Comparison of ENCODE assay signal across 25 cellular contexts in the genomic region with DNA sequence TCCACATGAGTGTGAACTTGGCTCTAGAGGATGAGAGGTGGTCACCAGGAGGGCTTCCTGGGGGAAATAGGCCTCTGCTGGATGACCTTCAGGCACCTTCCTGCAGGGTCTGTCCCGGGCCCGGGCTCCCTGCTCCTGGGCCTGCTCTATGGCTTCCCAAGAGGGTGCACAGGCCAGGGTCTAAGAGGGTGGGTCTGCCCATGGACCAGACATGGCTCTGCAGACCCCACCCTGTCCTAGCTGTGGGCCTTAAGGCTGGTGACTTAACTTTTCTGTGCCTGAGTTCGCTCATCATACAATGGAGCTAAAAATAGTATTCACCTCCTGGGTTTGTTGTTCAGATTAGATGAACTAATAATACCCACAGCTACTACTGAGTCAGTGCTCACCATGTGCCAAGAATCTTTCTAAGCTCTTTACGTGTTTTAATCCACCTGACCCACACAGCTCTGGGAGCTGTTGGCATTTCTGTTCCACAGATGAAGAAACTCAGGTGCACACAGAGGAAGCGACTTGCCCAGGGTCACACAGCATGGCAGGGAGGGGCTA. TPM values are rescaled to one million over a fixed set of nuclear protein-coding genes. Genes with fewer than 3 reads are reported as not detected.
DNase-seq lines count a peak whose midpoint lies in the region; ATAC-seq and TF ChIP-seq lines count a peak whose summit lies in the region.
"Had no signal": no experiment of that assay in that cellular context is flagged by ENCODE, and none has a peak within 500 bp of the region (broad histone marks: within the 10 kb centered on the region; RNA-seq: fewer than 3 reads in every experiment).

No MANE protein-coding gene starts in this region.

- 71 to 77% (median 74%) methylated on average over 5 of the region's 5 CpGs for WGBS in psoas muscle, 3 donors
- 85 to 93% methylated on average over 3 of the region's 5 CpGs for WGBS in thyroid gland, 2 donors
- 80 to 84% (median 81%) methylated on average over 5 of the region's 5 CpGs for WGBS in ovary, 3 donors

- DNase-seq in EH (ENCODE audit: low read depth), result peak; percentile 40
- peak; percentile 21 for DNase-seq in adipocyte (ENCODE audit: low read depth)
- DNase-seq in psoas muscle, result no peak
- DNase-seq in thyroid gland, result no peak
- no peak for DNase-seq in ovary
- DNase-seq: activated CD4-positive, alpha-beta memory T cell treated with anti-CD3 and anti-CD28 coated beads for 36 hours; activated CD8-positive, alpha-beta memory T cell treated with anti-CD3 and anti-CD28 coated beads, Interleukin-2, amount 50 U/mL, for 48 hours; CD8-positive, alpha-beta memory T cell; effector memory CD4-positive, alpha-beta T cell; esophagus squamous epithelium; glutamatergic neuron; left colon; naive thymus-derived CD4-positive, alpha-beta T cell; NCI-H1105; NCI-H2029; SIG-M5; stimulated activated CD4-positive, alpha-beta T cell treated with anti-CD3 and anti-CD28 coated beads, Interleukin-4, amount 100 ng/mL, for 1 hour had no signal

- ATAC-seq in esophagus mucosa (peak; percentile 13), psoas muscle (peak; percentile 8 to 79 (median 75)), GM21515 (IDR thresholded peaks at IDR 0.05; ENCODE audit: unreplicated experiment) (no peak)
- ATAC-seq: activated naive CD4-positive, alpha-beta T cell treated with anti-CD3 and anti-CD28 coated beads, Interleukin-2, amount 50 U/mL, for 72 hours; activated T-helper 17 cell treated with anti-CD3 and anti-CD28 coated beads, Interleukin-2, amount 50 U/mL, for 72 hours; left colon; naive thymus-derived CD4-positive, alpha-beta T cell; stimulated activated memory B cell treated with anti-CD40 and anti-IgM and Interleukin-4, amounts not matched to agents 10 μg/mL and 1 μg/mL and 100 μg/mL, for 72 hours had no signal

- TF ChIP-seq CTCF in psoas muscle (IDR thresholded peaks at IDR 0.05) (no peak), thyroid gland (IDR thresholded peaks at IDR 0.05) (no peak), ovary (IDR thresholded peaks at IDR 0.05) (no peak)

- no peak for TF ChIP-seq EP300 in ovary (IDR thresholded peaks at IDR 0.05)

- H3K4me1 ChIP-seq in adipocyte (ENCODE audit: control insufficient read depth, insufficient read depth, low read length) (no peaks in the 10 kb centered on the region), psoas muscle (peaks cover 9% of the 10 kb centered on the region), thyroid gland (no peaks in the 10 kb centered on the region), ovary (ENCODE audit: insufficient read depth) (no peaks in the 10 kb centered on the region)
- H3K4me1 ChIP-seq: esophagus squamous epithelium, suprapubic skin, vagina had no signal

- no peak overlapping the region for H3K4me3 ChIP-seq in adipocyte (ENCODE audit: low read length)
- H3K4me3 ChIP-seq in psoas muscle, result no peak overlapping the region
- no peak overlapping the region for H3K4me3 ChIP-seq in thyroid gland (replicated peaks in 1 of 3)
- H3K4me3 ChIP-seq in ovary, result no peak overlapping the region
- H3K4me3 ChIP-seq: esophagus squamous epithelium, suprapubic skin, vagina had no signal

- H3K27ac ChIP-seq in psoas muscle (no peak overlapping the region), thyroid gland (no peak overlapping the region), ovary (no peak overlapping the region)
- H3K27ac ChIP-seq: esophagus squamous epithelium, HL-60, suprapubic skin, vagina had no signal

- H3K36me3 ChIP-seq in adipocyte (ENCODE audit: control insufficient read depth, insufficient read depth, low read length, severe bottlenecking), result no peaks in the 10 kb centered on the region
- no peaks in the 10 kb centered on the region for H3K36me3 ChIP-seq in psoas muscle (ENCODE audit: insufficient read depth in 1 of 2, low read depth in 1 of 2)
- no peaks in the 10 kb centered on the region for H3K36me3 ChIP-seq in thyroid gland
- H3K36me3 ChIP-seq in ovary, result no peaks in the 10 kb centered on the region
- H3K36me3 ChIP-seq: esophagus squamous epithelium, suprapubic skin, vagina had no signal

- intact Hi-C loops in psoas muscle (cut with DNase I), result no loop called here
- intact Hi-C loops in thyroid gland (cut with DNase I), result no loop called here
- intact Hi-C loops in ovary (cut with DNase I), result no loop called here

- no peak overlapping the region for H3K9ac ChIP-seq in adipocyte (ENCODE audit: low read length)

- peaks cover 37% of the 10 kb centered on the region for H3K27me3 ChIP-seq in adipocyte (replicated peaks; ENCODE audit: control insufficient read depth, insufficient read depth, low read length)
- no peaks in the 10 kb centered on the region for H3K27me3 ChIP-seq in psoas muscle (ENCODE audit: insufficient read depth in 3 of 3, low read length in 2 of 3)
- H3K27me3 ChIP-seq in thyroid gland, result no peaks in the 10 kb centered on the region
- no peaks in the 10 kb centered on the region for H3K27me3 ChIP-seq in ovary
- H3K27me3 ChIP-seq: vagina had no signal

- TF ChIP-seq POLR2A in thyroid gland (IDR thresholded peaks at IDR 0.05) (no peak), ovary (IDR thresholded peaks at IDR 0.05) (no peak)

- H3K9me3 ChIP-seq in adipocyte (ENCODE audit: control insufficient read depth, low read length) (no peaks in the 10 kb centered on the region), psoas muscle (no peaks in the 10 kb centered on the region), thyroid gland (no peaks in the 10 kb centered on the region), ovary (no peaks in the 10 kb centered on the region)
- H3K9me3 ChIP-seq: esophagus squamous epithelium, suprapubic skin, vagina had no signal

RNA-seq across cellular contexts. Expression of gene INHBB, which starts 14.4 kb away (rescaled TPM):
- 0.72 TPM for total RNA-seq in esophagus mucosa
- 10 to 100 TPM in 2 of 4 donors, 1 to 10 TPM in 2; 2.9 to 19.3 (median 11.0) TPM for total RNA-seq in psoas muscle
- polyA plus RNA-seq in psoas muscle, result 10 to 100 TPM in 2 of 3 donors, 1 to 10 TPM in 1; 7.4 to 20.0 (median 13.4) TPM
- total RNA-seq in thyroid gland, result 10 to 100 TPM; 12.3 to 27.5 (median 23.6) TPM
- total RNA-seq in ovary, result 1 to 10 TPM; 1.1 to 4.8 (median 3.5) TPM
- 1 to 10 TPM; 4.8 to 6.9 TPM for polyA plus RNA-seq in ovary
- total RNA-seq: activated CD4-positive, alpha-beta memory T cell treated with anti-CD3 and anti-CD28 coated beads for 36 hours; activated naive CD4-positive, alpha-beta T cell treated with anti-CD3 and anti-CD28 coated beads, Interleukin-2, amount 50 U/mL, for 72 hours; activated T-helper 17 cell treated with anti-CD3 and anti-CD28 coated beads, Interleukin-2, amount 50 U/mL, for 72 hours; CD8-positive, alpha-beta memory T cell; naive thymus-derived CD4-positive, alpha-beta T cell had no signal
- polyA plus RNA-seq: CD8-positive, alpha-beta memory T cell; naive thymus-derived CD4-positive, alpha-beta T cell had no signal

Comparison
In these comparisons a context has a peak if more than half of its experiments do, and no peak if none do; other contexts are left out.
1. DNase-seq: peak in EH (single experiment) and adipocyte (single experiment); none in psoas muscle (0 of 2), thyroid gland (0 of 2) and ovary (0 of 5).